ENCODE assay signal across 9 cellular contexts in genomic region chr14:73777420-73777819, GRCh38.
DNase-seq lines count a peak whose midpoint lies in the region; ATAC-seq and TF ChIP-seq lines count a peak whose summit lies in the region.
"Had no signal": no experiment of that assay in that cellular context is flagged by ENCODE, and none has a peak within 500 bp of the region (broad histone marks: within the 10 kb centered on the region; RNA-seq: fewer than 3 reads in every experiment).

No MANE protein-coding gene starts in this region.

- H3K36me3 Mint-ChIP-seq in activated CD8-positive, alpha-beta T cell treated with anti-CD3 and anti-CD28 coated beads for 36 hours (ENCODE audit: low read depth): peaks cover 14% of the 10 kb centered on the region

- H3K36me3 ChIP-seq in mucosa of descending colon (ENCODE audit: low read depth): peaks cover 4% of the 10 kb centered on the region

- no peaks in the 10 kb centered on the region for H3K9me3 ChIP-seq in mucosa of descending colon

- H3K4me3 Mint-ChIP-seq in activated CD8-positive, alpha-beta T cell treated with anti-CD3 and anti-CD28 coated beads for 36 hours: no peak overlapping the region

- H3K4me3 ChIP-seq in GM12865 (ENCODE audit: low read depth, low read length): no peak overlapping the region
- H3K4me3 ChIP-seq in mucosa of descending colon: no peak overlapping the region

- H3K4me1 Mint-ChIP-seq in activated CD8-positive, alpha-beta T cell treated with anti-CD3 and anti-CD28 coated beads for 36 hours (ENCODE audit: low read depth): peaks cover 62% of the 10 kb centered on the region

- H3K27ac Mint-ChIP-seq in activated CD8-positive, alpha-beta T cell treated with anti-CD3 and anti-CD28 coated beads for 36 hours: peak overlapping the region; percentile 49

- CTCF ChIA-PET in activated CD8-positive, alpha-beta T cell treated with anti-CD3 and anti-CD28 coated beads for 36 hours (lab: Charles Lee): interaction anchor here (0.7 to 8.1 kb wide), 10 partner anchors 9 to 64 kb away, joined by 3 to 76 read pairs (median 5); a partner anchor contains a TSS

- H3K9me3 Mint-ChIP-seq in activated CD8-positive, alpha-beta T cell treated with anti-CD3 and anti-CD28 coated beads for 36 hours: no peaks in the 10 kb centered on the region

- ATAC-seq in activated CD8-positive, alpha-beta T cell treated with anti-CD3 and anti-CD28 coated beads for 36 hours: peak; percentile 35
- peak; percentile 33 for ATAC-seq in mucosa of descending colon
- ATAC-seq in GM19452 (IDR thresholded peaks at IDR 0.05; ENCODE audit: unreplicated experiment): no peak
- no peak for ATAC-seq in HG03095 (IDR thresholded peaks at IDR 0.05; ENCODE audit: unreplicated experiment)

- POLR2A ChIA-PET in activated CD8-positive, alpha-beta T cell treated with anti-CD3 and anti-CD28 coated beads for 36 hours (lab: Charles Lee): interaction anchor here (1.2 to 24.9 kb wide), 6 partner anchors 9 to 36 kb away, joined by 3 to 512 read pairs (median 7); a partner anchor contains a TSS

- intact Hi-C loops in activated CD8-positive, alpha-beta T cell treated with anti-CD3 and anti-CD28 coated beads for 36 hours (cut with micrococcal nuclease): no loop called here
- intact Hi-C loops in mucosa of descending colon (cut with DNase I, micrococcal nuclease): no loop called here

- no peaks in the 10 kb centered on the region for H3K27me3 Mint-ChIP-seq in activated CD8-positive, alpha-beta T cell treated with anti-CD3 and anti-CD28 coated beads for 36 hours

- TF ChIP-seq CTCF in GM12865 (IDR thresholded peaks at IDR 0.05; ENCODE audit: insufficient read depth, low read depth, low read length, missing control alignments) (peak; percentile 29), mucosa of descending colon (IDR thresholded peaks at IDR 0.05) (no peak)
- no peak for TF ChIP-seq CTCF in activated CD8-positive, alpha-beta T cell treated with anti-CD3 and anti-CD28 coated beads for 36 hours (IDR thresholded peaks at IDR 0.05)

- DNase-seq in NCI-H345 (lab: John Stamatoyannopoulos, UW) (peak; percentile 13), NCI-H345 treated with DMSO at 0.1 percent for 48 hours (lab: John Stamatoyannopoulos, UW; ENCODE audit: unreplicated experiment) (no peak), GM12865 (ENCODE audit: low read depth) (peak; percentile 64), mucosa of descending colon (peak in 1 of 3 donors; percentile 21), NCI-H82 (lab: John Stamatoyannopoulos, UW) (no peak)
- DNase-seq in activated CD8-positive, alpha-beta T cell treated with anti-CD3 and anti-CD28 coated beads for 36 hours: no peak
- DNase-seq: NCI-H1105 had no signal

- H3K4me1 ChIP-seq in mucosa of descending colon (ENCODE audit: low read depth): peaks cover 36% of the 10 kb centered on the region

Comparison
In these comparisons a context has a peak if more than half of its experiments do, and no peak if none do; other contexts are left out.
1. DNase-seq: peak in NCI-H345 (single experiment) and GM12865 (single experiment); none in NCI-H345 treated with DMSO at 0.1 percent for 48 hours (single experiment), activated CD8-positive, alpha-beta T cell treated with anti-CD3 and anti-CD28 coated beads for 36 hours (single experiment) and NCI-H82 (single experiment).
2. ATAC-seq: peak in activated CD8-positive, alpha-beta T cell treated with anti-CD3 and anti-CD28 coated beads for 36 hours (single experiment) and mucosa of descending colon (single experiment); none in GM19452 (single experiment) and HG03095 (single experiment).